9 cellular contexts compared by ENCODE assay signal in the genomic region with DNA sequence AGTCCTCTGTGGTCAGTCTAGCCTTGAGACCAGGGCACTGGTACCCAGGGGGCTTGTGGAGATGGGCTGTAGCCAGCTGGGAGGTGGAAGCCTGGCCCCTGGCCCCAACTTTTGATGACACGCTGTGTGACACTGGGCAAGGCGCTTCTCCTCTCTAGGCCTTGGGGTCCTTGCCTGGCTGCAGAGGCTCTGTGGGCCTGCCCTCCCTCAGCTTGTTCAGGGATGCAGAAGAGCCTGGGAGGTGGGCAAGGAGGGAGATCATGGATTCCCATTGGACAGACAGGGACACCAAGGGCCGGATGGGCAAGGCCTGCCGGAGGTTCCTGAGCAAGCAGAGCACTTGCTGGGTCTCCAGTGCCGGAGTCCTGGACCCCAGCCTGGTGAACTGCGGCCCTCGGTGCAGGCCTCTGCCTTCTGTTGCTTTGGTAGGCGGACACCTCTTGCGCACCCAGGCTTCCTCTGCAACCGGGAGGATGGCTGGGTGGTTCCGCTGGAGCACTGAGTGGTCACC. TPM values are rescaled to one million over a fixed set of nuclear protein-coding genes. Genes with fewer than 3 reads are reported as not detected.
DNase-seq lines count a peak whose midpoint lies in the region; ATAC-seq and TF ChIP-seq lines count a peak whose summit lies in the region.
"Had no signal": no experiment of that assay in that cellular context is flagged by ENCODE, and none has a peak within 500 bp of the region (broad histone marks: within the 10 kb centered on the region; RNA-seq: fewer than 3 reads in every experiment).

No MANE protein-coding gene starts in this region.

- peaks cover 7% of the 10 kb centered on the region for H3K79me2 ChIP-seq in mammary epithelial cell (ENCODE audit: insufficient read depth, low read length)
- H3K79me2 ChIP-seq: parathyroid adenoma had no signal

- H3K4me1 Mint-ChIP-seq in activated naive CD8-positive, alpha-beta T cell treated with anti-CD3 and anti-CD28 coated beads, Interleukin-2, amount 10 ng/mL, durations not matched to agents 7 days and 5 days: peaks cover 11% of the 10 kb centered on the region
- H3K4me1 Mint-ChIP-seq in activated naive CD8-positive, alpha-beta T cell treated with anti-CD3 and anti-CD28 coated beads, Interleukin-2, amount 50 U/mL, for 24 hours: peaks cover 14% of the 10 kb centered on the region

- ATAC-seq in activated naive CD8-positive, alpha-beta T cell treated with anti-CD3 and anti-CD28 coated beads, Interleukin-2, amount 10 ng/mL, durations not matched to agents 7 days and 5 days (ENCODE audit: low read depth): no peak
- ATAC-seq in activated naive CD8-positive, alpha-beta T cell treated with anti-CD3 and anti-CD28 coated beads, Interleukin-2, amount 50 U/mL, for 24 hours: no peak
- no peak for ATAC-seq in thoracic aorta (ENCODE audit: insufficient number of reproducible peaks, low FRiP score, low read depth)
- ATAC-seq in GM21447 (IDR thresholded peaks at IDR 0.05; ENCODE audit: unreplicated experiment): no peak

- DNase-seq in activated naive CD8-positive, alpha-beta T cell treated with anti-CD3 and anti-CD28 coated beads, Interleukin-2, amount 10 ng/mL, durations not matched to agents 7 days and 5 days: no peak
- no peak for DNase-seq in activated naive CD8-positive, alpha-beta T cell treated with anti-CD3 and anti-CD28 coated beads, Interleukin-2, amount 50 U/mL, for 24 hours
- DNase-seq in mammary epithelial cell (no peak), thoracic aorta (ENCODE audit: low spot score) (no peak), NCI-H345 (lab: John Stamatoyannopoulos, UW) (no peak), NCI-H345 treated with DMSO at 0.1 percent for 48 hours (lab: John Stamatoyannopoulos, UW; ENCODE audit: unreplicated experiment) (no peak)

- H3K4me3 Mint-ChIP-seq in activated naive CD8-positive, alpha-beta T cell treated with anti-CD3 and anti-CD28 coated beads, Interleukin-2, amount 10 ng/mL, durations not matched to agents 7 days and 5 days: no peak overlapping the region
- H3K4me3 Mint-ChIP-seq in activated naive CD8-positive, alpha-beta T cell treated with anti-CD3 and anti-CD28 coated beads, Interleukin-2, amount 50 U/mL, for 24 hours: no peak overlapping the region

- no peaks in the 10 kb centered on the region for H4K20me1 ChIP-seq in mammary epithelial cell (ENCODE audit: insufficient read depth, low read length)

- peak overlapping the region; percentile 34 for H3K27ac Mint-ChIP-seq in activated naive CD8-positive, alpha-beta T cell treated with anti-CD3 and anti-CD28 coated beads, Interleukin-2, amount 10 ng/mL, durations not matched to agents 7 days and 5 days
- no peak overlapping the region for H3K27ac Mint-ChIP-seq in activated naive CD8-positive, alpha-beta T cell treated with anti-CD3 and anti-CD28 coated beads, Interleukin-2, amount 50 U/mL, for 24 hours

- H3K4me1 ChIP-seq in mammary epithelial cell (ENCODE audit: insufficient read depth, low read length) (peaks cover 10% of the 10 kb centered on the region), mucosa of rectum (ENCODE audit: control insufficient read depth in 2 of 2, insufficient read depth in 2 of 2, low read length in 2 of 2) (peaks cover 12 to 19% of the 10 kb centered on the region in 2 donors), thoracic aorta (ENCODE audit: control insufficient read depth in 1 of 2, low read depth in 2 of 2) (peaks cover 20 to 26% of the 10 kb centered on the region in 2 donors)

- H3K27ac ChIP-seq in mammary epithelial cell (ENCODE audit: insufficient read depth, low read depth, low read length) (no peak overlapping the region), mucosa of rectum (ENCODE audit: low read depth in 2 of 2, low read length in 2 of 2) (no peak overlapping the region), thoracic aorta (peak overlapping the region; percentile 93 to 97)

- CTCF ChIA-PET in mammary epithelial cell (lab: Charles Lee; ENCODE audit: low non-redundant PET): no interaction called here

- H3K4me2 ChIP-seq in mammary epithelial cell (ENCODE audit: insufficient read depth, low read depth, low read length): no peak overlapping the region

- H3K27me3 ChIP-seq in mammary epithelial cell (ENCODE audit: insufficient read depth, low read length) (no peaks in the 10 kb centered on the region), mucosa of rectum (ENCODE audit: control insufficient read depth in 2 of 2, insufficient read depth in 2 of 2, low read length in 2 of 2) (no peaks in the 10 kb centered on the region), thoracic aorta (replicated peaks; ENCODE audit: insufficient read depth) (no peaks in the 10 kb centered on the region)

- H3K9ac ChIP-seq in mammary epithelial cell (ENCODE audit: insufficient read depth, low read length) (no peak overlapping the region), mucosa of rectum (ENCODE audit: low read depth in 1 of 2, low read length in 2 of 2) (peak overlapping the region; percentile 86 to 91)

- H3K36me3 ChIP-seq in mammary epithelial cell (ENCODE audit: insufficient read depth, low read length) (no peaks in the 10 kb centered on the region), mucosa of rectum (ENCODE audit: control insufficient read depth in 2 of 2, insufficient read depth in 2 of 2, low read length in 2 of 2) (peaks cover 3 to 6% of the 10 kb centered on the region in 2 donors), thoracic aorta (peaks cover 13% of the 10 kb centered on the region)

- H3K4me3 ChIP-seq in mammary epithelial cell (replicated peaks in 1 of 3; ENCODE audit: insufficient read depth in 1 of 3, low read depth in 2 of 3, low read length in 3 of 3) (no peak overlapping the region), mucosa of rectum (ENCODE audit: low read length in 2 of 2) (peak overlapping the region in 1 of 2 donors; percentile 90), thoracic aorta (peak overlapping the region; percentile 85)

- TF ChIP-seq CTCF in mammary epithelial cell (conservative IDR thresholded peaks at IDR 0.05 in 1 of 2, IDR thresholded peaks at IDR 0.05 in 1 of 2; ENCODE audit: extremely low read depth in 1 of 2, insufficient read depth in 1 of 2, low read depth in 1 of 2, low read length in 2 of 2) (no peak), thoracic aorta (IDR thresholded peaks at IDR 0.05) (no peak)

- H3K36me3 Mint-ChIP-seq in activated naive CD8-positive, alpha-beta T cell treated with anti-CD3 and anti-CD28 coated beads, Interleukin-2, amount 10 ng/mL, durations not matched to agents 7 days and 5 days: peaks cover 4% of the 10 kb centered on the region
- H3K36me3 Mint-ChIP-seq in activated naive CD8-positive, alpha-beta T cell treated with anti-CD3 and anti-CD28 coated beads, Interleukin-2, amount 50 U/mL, for 24 hours (ENCODE audit: low read depth): no peaks in the 10 kb centered on the region

- WGBS in mammary epithelial cell (ENCODE audit: low coverage, missing lambda C conversion rate): 95% methylated on average over 11 of the region's 11 CpGs

- peak overlapping the region; percentile 98 for H2AFZ ChIP-seq in mammary epithelial cell (ENCODE audit: low read depth, low read length)

- BruUV-seq in mammary epithelial cell (replicated peaks; lab: Mats Ljungman, UMichigan): no TSS peak

- H3K9me3 ChIP-seq in mammary epithelial cell (replicated peaks; ENCODE audit: insufficient read depth, low read length): no peaks in the 10 kb centered on the region
- H3K9me3 ChIP-seq in mucosa of rectum (ENCODE audit: control insufficient read depth in 2 of 2, low read length in 2 of 2): no peaks in the 10 kb centered on the region
- H3K9me3 ChIP-seq in thoracic aorta: no peaks in the 10 kb centered on the region

- H3K27me3 Mint-ChIP-seq in activated naive CD8-positive, alpha-beta T cell treated with anti-CD3 and anti-CD28 coated beads, Interleukin-2, amount 10 ng/mL, durations not matched to agents 7 days and 5 days: no peaks in the 10 kb centered on the region
- no peaks in the 10 kb centered on the region for H3K27me3 Mint-ChIP-seq in activated naive CD8-positive, alpha-beta T cell treated with anti-CD3 and anti-CD28 coated beads, Interleukin-2, amount 50 U/mL, for 24 hours

- dilution Hi-C loops in mammary epithelial cell (cut with HindIII; ENCODE audit: low sequenced_read_pairs): no loop called here

- intact Hi-C loops in mammary epithelial cell (cut with micrococcal nuclease): loop anchor here (5.0 kb wide), 1 partner anchor 194 kb away; a partner anchor contains a TSS

- no peaks in the 10 kb centered on the region for H3K9me3 Mint-ChIP-seq in activated naive CD8-positive, alpha-beta T cell treated with anti-CD3 and anti-CD28 coated beads, Interleukin-2, amount 10 ng/mL, durations not matched to agents 7 days and 5 days
- no peaks in the 10 kb centered on the region for H3K9me3 Mint-ChIP-seq in activated naive CD8-positive, alpha-beta T cell treated with anti-CD3 and anti-CD28 coated beads, Interleukin-2, amount 50 U/mL, for 24 hours

- in situ Hi-C loops in mammary epithelial cell (cut with MboI; ENCODE audit: low sequenced_read_pairs in 2 of 2): no loop called here

- POLR2A ChIA-PET in activated naive CD8-positive, alpha-beta T cell treated with anti-CD3 and anti-CD28 coated beads, Interleukin-2, amount 10 ng/mL, durations not matched to agents 7 days and 5 days (lab: Charles Lee): interaction anchor here (1.2 to 1.8 kb wide), 4 partner anchors 75 to 199 kb away, joined by 3 to 10 read pairs (median 5); a partner anchor contains a TSS

RNA-seq across cellular contexts. Expression of a gene that starts 1.3 kb away (rescaled TPM):
- total RNA-seq in activated naive CD8-positive, alpha-beta T cell treated with anti-CD3 and anti-CD28 coated beads, Interleukin-2, amount 10 ng/mL, durations not matched to agents 7 days and 5 days: 10 to 100 TPM; 18.6 to 22.3 TPM
- total RNA-seq in mammary epithelial cell (10 to 100 TPM; 13.8 to 32.7 TPM), thoracic aorta (10 to 100 TPM; 21.0 to 38.2 TPM)
- 11.4 TPM for polyA plus RNA-seq in mammary epithelial cell
- polyA minus RNA-seq in mammary epithelial cell: 14.2 TPM

RNA-seq across cellular contexts. Expression of a gene that starts 6.2 kb away (rescaled TPM):
- total RNA-seq in activated naive CD8-positive, alpha-beta T cell treated with anti-CD3 and anti-CD28 coated beads, Interleukin-2, amount 10 ng/mL, durations not matched to agents 7 days and 5 days: 10 to 100 TPM; 34.5 to 39.7 TPM
- total RNA-seq in mammary epithelial cell: 10 to 100 TPM; 20.7 to 21.0 TPM
- polyA plus RNA-seq in mammary epithelial cell: 7.0 TPM
- polyA minus RNA-seq in mammary epithelial cell: 9.8 TPM
- total RNA-seq in thoracic aorta: 10 to 100 TPM; 18.5 to 35.2 TPM

RNA-seq across cellular contexts. Expression of a gene that starts 12.5 kb away (rescaled TPM):
- not detected for total RNA-seq in activated naive CD8-positive, alpha-beta T cell treated with anti-CD3 and anti-CD28 coated beads, Interleukin-2, amount 10 ng/mL, durations not matched to agents 7 days and 5 days
- total RNA-seq in mammary epithelial cell (not detected), thoracic aorta (not detected)
- polyA plus RNA-seq in mammary epithelial cell: not detected
- polyA minus RNA-seq in mammary epithelial cell: not detected

RNA-seq across cellular contexts. Expression of a gene that starts 44.8 kb away (rescaled TPM):
- total RNA-seq in activated naive CD8-positive, alpha-beta T cell treated with anti-CD3 and anti-CD28 coated beads, Interleukin-2, amount 10 ng/mL, durations not matched to agents 7 days and 5 days: 100 to 1,000 TPM; 187 to 195 TPM
- 100 to 1,000 TPM in 1 of 2 donors, 10 to 100 TPM in 1; 71.2 to 172 TPM for total RNA-seq in mammary epithelial cell
- polyA plus RNA-seq in mammary epithelial cell: 219 TPM
- polyA minus RNA-seq in mammary epithelial cell: 255 TPM
- 100 to 1,000 TPM in 1 of 2 donors, 10 to 100 TPM in 1; 67.4 to 140 TPM for total RNA-seq in thoracic aorta

RNA-seq across cellular contexts. Expression of a gene that starts 48.7 kb away (rescaled TPM):
- total RNA-seq in activated naive CD8-positive, alpha-beta T cell treated with anti-CD3 and anti-CD28 coated beads, Interleukin-2, amount 10 ng/mL, durations not matched to agents 7 days and 5 days: not detected
- total RNA-seq in mammary epithelial cell (not detected), thoracic aorta (not detected)
- not detected for polyA plus RNA-seq in mammary epithelial cell
- polyA minus RNA-seq in mammary epithelial cell: not detected

Comparison
In these comparisons a context has a peak if more than half of its experiments do, and no peak if none do; other contexts are left out.
1. H3K27ac ChIP-seq: peak in thoracic aorta (2 of 2); none in mammary epithelial cell (single experiment) and mucosa of rectum (0 of 2).